16 cellular contexts compared by ENCODE assay signal in genomic region chr19:13020002-13020414, GRCh38. TPM values are rescaled to one million over a fixed set of nuclear protein-coding genes. Genes with fewer than 3 reads are reported as not detected.
DNase-seq lines count a peak whose midpoint lies in the region; ATAC-seq, FAIRE-seq and TF ChIP-seq lines count a peak whose summit lies in the region.
"Had no signal": no experiment of that assay in that cellular context is flagged by ENCODE, and none has a peak within 500 bp of the region (broad histone marks: within the 10 kb centered on the region; RNA-seq: fewer than 3 reads in every experiment).

No MANE protein-coding gene starts in this region.

- no peak for TF ChIP-seq POLR2A in HepG2 (IDR thresholded peaks at IDR 0.05; ENCODE audit: insufficient read depth in 1 of 2, low read depth in 2 of 2, low read length in 2 of 2)

- intact Hi-C loops in HepG2 (cut with micrococcal nuclease; ENCODE audit: unreplicated experiment): loop anchor here (5.0 kb wide), 1 partner anchor 42 kb away; no protein-coding TSS in a partner anchor

- in situ Hi-C loops in HepG2 (cut with HindIII; ENCODE audit: extremely low pct_ligation_motif_present, low pct_unique_long_range_greater_than_20kb): loop anchor here (5.0 kb wide), 2 partner anchors 33 to 42 kb away; no protein-coding TSS in a partner anchor

- H3K79me2 ChIP-seq in astrocyte (ENCODE audit: insufficient read depth, low read length) (peaks cover 84% of the 10 kb centered on the region), keratinocyte (ENCODE audit: control insufficient read depth, insufficient read depth, low read length) (peaks cover 80% of the 10 kb centered on the region), HepG2 (ENCODE audit: insufficient read depth, low read length) (peaks cover 38% of the 10 kb centered on the region)

- peaks cover 9% of the 10 kb centered on the region for H4K20me1 ChIP-seq in astrocyte (ENCODE audit: insufficient read depth, low read length)
- H4K20me1 ChIP-seq in keratinocyte (ENCODE audit: control insufficient read depth, extremely low read depth, insufficient read depth, low read length): no peaks in the 10 kb centered on the region
- H4K20me1 ChIP-seq in HepG2 (ENCODE audit: insufficient read depth, low read length): no peaks in the 10 kb centered on the region

- H3K9me3 ChIP-seq in astrocyte (ENCODE audit: insufficient read depth, low read depth, low read length): no peaks in the 10 kb centered on the region
- H3K9me3 ChIP-seq in keratinocyte (ENCODE audit: control insufficient read depth, low read depth, low read length): no peaks in the 10 kb centered on the region
- no peaks in the 10 kb centered on the region for H3K9me3 ChIP-seq in HepG2 (ENCODE audit: low read length)

- H3K4me3 Mint-ChIP-seq in astrocyte (ENCODE audit: unreplicated experiment): no peak overlapping the region
- H3K4me3 Mint-ChIP-seq: activated CD4-positive, alpha-beta memory T cell treated with anti-CD3 and anti-CD28 coated beads, Interleukin-2, amount 10 ng/mL, durations not matched to agents 7 days and 5 days; stimulated activated naive B cell treated with anti-CD40 and anti-IgM and Interleukin-4, amounts not matched to agents 10 μg/mL and 1 μg/mL and 100 μg/mL, for 72 hours; T-helper 1 cell treated with Interleukin-12 subunit alpha and Interleukin-12 subunit beta and Interleukin-4 antibody, amounts not matched to agents 30 μg/mL and 1 μg/mL, for 36 hours had no signal

- WGBS in HepG2 (ENCODE audit: low lambda C conversion rate): 93% methylated on average over 7 of the region's 7 CpGs

- TF ChIP-seq CTCF in astrocyte (IDR thresholded peaks at IDR 0.05; ENCODE audit: insufficient read depth, low read depth, low read length): no peak
- TF ChIP-seq CTCF in keratinocyte (optimal IDR thresholded peaks at IDR 0.05 in 1 of 3, IDR thresholded peaks at IDR 0.05 in 1 of 3, conservative IDR thresholded peaks at IDR 0.05 in 1 of 3; ENCODE audit: extremely low read depth in 1 of 3, insufficient read depth in 2 of 3, low read length in 3 of 3): no peak
- TF ChIP-seq CTCF in HepG2 (CRISPR knock-in tag; IDR thresholded peaks at IDR 0.05): no peak

- ATAC-seq in HG02642 (IDR thresholded peaks at IDR 0.05; ENCODE audit: poor library complexity, unreplicated experiment) (no peak), HepG2 (no peak)
- ATAC-seq: stimulated activated naive B cell treated with anti-CD40 and anti-IgM and Interleukin-4, amounts not matched to agents 10 μg/mL and 1 μg/mL and 100 μg/mL, for 72 hours had no signal

- peak overlapping the region; percentile 76 for H3K4me2 ChIP-seq in astrocyte (ENCODE audit: low read length)
- peak overlapping the region; percentile 86 for H3K4me2 ChIP-seq in keratinocyte (ENCODE audit: control insufficient read depth, extremely low read depth, insufficient read depth, low read depth, low read length)
- no peak overlapping the region for H3K4me2 ChIP-seq in HepG2 (ENCODE audit: low read depth, low read length)

- TF ChIP-seq EP300 in HepG2 (IDR thresholded peaks at IDR 0.05; ENCODE audit: low read depth in 2 of 2, low read length in 2 of 2) (no peak), HepG2 (CRISPR knock-in tag; IDR thresholded peaks at IDR 0.05; ENCODE audit: borderline replicate concordance) (no peak)

- H3K4me3 ChIP-seq in H7 (ENCODE audit: insufficient read depth, low read depth, low read length) (no peak overlapping the region), astrocyte (ENCODE audit: insufficient read depth, low read depth, low read length) (no peak overlapping the region), keratinocyte (ENCODE audit: control insufficient read depth in 2 of 3, extremely low read depth in 1 of 3, insufficient read depth in 2 of 3, low read depth in 1 of 3, low read length in 3 of 3) (peak overlapping the region in 1 of 3 experiments; percentile 2), HepG2 (replicated peaks in 1 of 3; ENCODE audit: insufficient read depth in 1 of 3, low read depth in 2 of 3, low read length in 3 of 3) (no peak overlapping the region)

- BruUV-seq in HepG2 (replicated peaks; lab: Mats Ljungman, UMichigan): no TSS peak

- H3K9me3 Mint-ChIP-seq in astrocyte (ENCODE audit: unreplicated experiment): peaks cover 3% of the 10 kb centered on the region
- H3K9me3 Mint-ChIP-seq: activated CD4-positive, alpha-beta memory T cell treated with anti-CD3 and anti-CD28 coated beads, Interleukin-2, amount 10 ng/mL, durations not matched to agents 7 days and 5 days; stimulated activated naive B cell treated with anti-CD40 and anti-IgM and Interleukin-4, amounts not matched to agents 10 μg/mL and 1 μg/mL and 100 μg/mL, for 72 hours; T-helper 1 cell treated with Interleukin-12 subunit alpha and Interleukin-12 subunit beta and Interleukin-4 antibody, amounts not matched to agents 30 μg/mL and 1 μg/mL, for 36 hours had no signal

- peak overlapping the region; percentile 78 for H3K27ac ChIP-seq in astrocyte (ENCODE audit: low read depth, low read length)
- H3K27ac ChIP-seq in keratinocyte (ENCODE audit: control insufficient read depth, insufficient read depth, low read length): peak overlapping the region; percentile 95
- peak overlapping the region; percentile 99 for H3K27ac ChIP-seq in substantia nigra (ENCODE audit: low read depth, low read length, poor library complexity, severe bottlenecking)
- H3K27ac ChIP-seq in HepG2 (ENCODE audit: extremely low read length, insufficient read depth, low read length): no peak overlapping the region
- H3K27ac ChIP-seq: HL-60 had no signal

- H3K9me1 ChIP-seq in keratinocyte (ENCODE audit: control insufficient read depth, extremely low read depth, insufficient read depth, low read length): no peaks in the 10 kb centered on the region

- H3K27me3 Mint-ChIP-seq in astrocyte (ENCODE audit: low read depth, unreplicated experiment): peaks cover 85% of the 10 kb centered on the region

- CTCF ChIA-PET in HepG2 (lab: Yijun Ruan, JAX; ENCODE audit: low intra/inter-chr PET ratio, low total read pairs): no interaction called here

- POLR2A ChIA-PET in HepG2 (lab: Yijun Ruan, JAX): interaction anchor here (2.6 kb wide), 1 partner anchor 12 kb away, joined by 21 read pairs; no protein-coding TSS in a partner anchor

- H3K27me3 ChIP-seq in H7 (ENCODE audit: control insufficient read depth, insufficient read depth, low read length) (peaks cover 99% of the 10 kb centered on the region), astrocyte (ENCODE audit: insufficient read depth, low read length) (no peaks in the 10 kb centered on the region), keratinocyte (ENCODE audit: control insufficient read depth, extremely low read depth, insufficient read depth, low read length) (no peaks in the 10 kb centered on the region), HepG2 (ENCODE audit: control insufficient read depth in 1 of 2, insufficient read depth in 2 of 2, low read length in 2 of 2) (no peaks in the 10 kb centered on the region)

- H2AFZ ChIP-seq in astrocyte (ENCODE audit: low read depth, low read length): no peak overlapping the region
- H2AFZ ChIP-seq in keratinocyte (ENCODE audit: control insufficient read depth, low read length): no peak overlapping the region
- no peak overlapping the region for H2AFZ ChIP-seq in HepG2 (ENCODE audit: low read length)

- H3K9ac ChIP-seq in astrocyte (ENCODE audit: low read length): peak overlapping the region; percentile 72
- peak overlapping the region; percentile 24 for H3K9ac ChIP-seq in keratinocyte (ENCODE audit: control insufficient read depth, extremely low read depth, insufficient read depth, low read length)
- no peak overlapping the region for H3K9ac ChIP-seq in HepG2 (ENCODE audit: insufficient read depth, low read depth, low read length)

- no peak overlapping the region for H3K27ac Mint-ChIP-seq in astrocyte (ENCODE audit: unreplicated experiment)
- H3K27ac Mint-ChIP-seq: activated CD4-positive, alpha-beta memory T cell treated with anti-CD3 and anti-CD28 coated beads, Interleukin-2, amount 10 ng/mL, durations not matched to agents 7 days and 5 days; stimulated activated naive B cell treated with anti-CD40 and anti-IgM and Interleukin-4, amounts not matched to agents 10 μg/mL and 1 μg/mL and 100 μg/mL, for 72 hours; T-helper 1 cell treated with Interleukin-12 subunit alpha and Interleukin-12 subunit beta and Interleukin-4 antibody, amounts not matched to agents 30 μg/mL and 1 μg/mL, for 36 hours had no signal

- FAIRE-seq in astrocyte (lab: Jason Lieb, UNC) (no peak), keratinocyte (lab: Jason Lieb, UNC) (peak; percentile 59), HepG2 (lab: Jason Lieb, UNC) (no peak)

- no peak for TF ChIP-seq RAD21 in HepG2 (CRISPR knock-in tag; IDR thresholded peaks at IDR 0.05)

- H3K36me3 Mint-ChIP-seq in astrocyte (ENCODE audit: low read depth, unreplicated experiment): no peaks in the 10 kb centered on the region

- peaks cover 78% of the 10 kb centered on the region for H3K4me1 ChIP-seq in astrocyte (ENCODE audit: insufficient read depth, low read length)
- peaks cover 84% of the 10 kb centered on the region for H3K4me1 ChIP-seq in keratinocyte (ENCODE audit: control insufficient read depth, extremely low read depth, insufficient read depth, low read length)
- H3K4me1 ChIP-seq in HepG2 (ENCODE audit: insufficient read depth, low read length): peaks cover 58% of the 10 kb centered on the region

- H3K36me3 ChIP-seq in H7 (replicated peaks; ENCODE audit: control insufficient read depth, insufficient read depth, low read length): no peaks in the 10 kb centered on the region
- no peaks in the 10 kb centered on the region for H3K36me3 ChIP-seq in astrocyte (ENCODE audit: insufficient read depth, low read length)
- H3K36me3 ChIP-seq in keratinocyte (ENCODE audit: control insufficient read depth in 2 of 2, extremely low read depth in 1 of 2, insufficient read depth in 2 of 2, low read length in 2 of 2): no peaks in the 10 kb centered on the region
- H3K36me3 ChIP-seq in HepG2 (replicated peaks in 1 of 2; ENCODE audit: control insufficient read depth in 1 of 2, insufficient read depth in 2 of 2, low read length in 2 of 2): peaks cover 0 to 2% of the 10 kb centered on the region in 2 experiments; a peak in 1 of 5 replicates

- DNase-seq in H7 (peak; percentile 86), astrocyte (ENCODE audit: low read depth) (peak; percentile 70), keratinocyte (ENCODE audit: low read depth, low spot score) (no peak), substantia nigra (lab: John Stamatoyannopoulos, UW) (no peak), HepG2 (ENCODE audit: low spot score) (no peak), germinal center (ENCODE audit: low spot score) (no peak), C1 segment of cervical spinal cord (lab: John Stamatoyannopoulos, UW) (no peak)
- DNase-seq: activated CD4-positive, alpha-beta memory T cell treated with anti-CD3 and anti-CD28 coated beads, Interleukin-2, amount 10 ng/mL, durations not matched to agents 7 days and 5 days; activated effector memory CD4-positive, alpha-beta T cell treated with anti-CD3 and anti-CD28 coated beads, Interleukin-2, amount 50 U/mL, for 16 hours; foreskin fibroblast; MM.1S; stimulated activated CD4-positive, alpha-beta T cell treated with anti-CD3 and anti-CD28 coated beads, Interleukin-2, amount 100 ng/mL, for 48 hours; stimulated activated naive B cell treated with anti-CD40 and anti-IgM and Interleukin-4, amounts not matched to agents 10 μg/mL and 1 μg/mL and 100 μg/mL, for 72 hours had no signal

- peaks cover 28% of the 10 kb centered on the region for H3K4me1 Mint-ChIP-seq in astrocyte (ENCODE audit: low read depth, unreplicated experiment)

- dilution Hi-C loops in keratinocyte (cut with MboI; ENCODE audit: extremely low pct_ligation_motif_present, low sequenced_read_pairs): no loop called here

RNA-seq across cellular contexts. Expression of gene NFIX, which starts 24.7 kb away (rescaled TPM):
- 0.03 and 0.07 TPM in 2 replicates for total RNA-seq in H7 (2014; rRNA removed; shearing (Covaris generic))
- total RNA-seq in astrocyte (8.4 and 9.6 TPM in 2 replicates), HepG2 (2016; rRNA removed; fragmentation: Illumina TruSeq; extraction: Trizol) (5.4 and 5.6 TPM in 2 replicates)
- polyA plus RNA-seq in keratinocyte (3.1 to 21.4 TPM (median 5.2 TPM) in 3 replicates), HepG2 (2011; rRNA removed) (3.0 and 3.4 TPM in 2 replicates)
- 13.1 TPM for polyA plus RNA-seq in keratinocyte (2011; ENCODE audit: low read depth)
- polyA plus RNA-seq in keratinocyte (2011; cell fraction: cytosol; rRNA removed): 8.8 and 19.1 TPM in 2 replicates
- 16.8 and 22.7 TPM in 2 replicates for polyA plus RNA-seq in keratinocyte (2011; cell fraction: nucleus; rRNA removed)
- 11.9 and 50.9 TPM in 2 replicates for polyA plus RNA-seq in keratinocyte (2012; ENCODE audit: low replicate concordance)
- 8.7 to 101 TPM (median 9.2 TPM) in 3 replicates for polyA minus RNA-seq in keratinocyte
- polyA minus RNA-seq in keratinocyte (2011; cell fraction: cytosol; rRNA and poly(A)+ RNA removed): 22.1 TPM
- polyA minus RNA-seq in keratinocyte (2011; cell fraction: nucleus; rRNA and poly(A)+ RNA removed): 9.8 and 16.2 TPM in 2 replicates
- 16.3 and 20.2 TPM in 2 replicates for total RNA-seq in HepG2 (2016; cell fraction: cytosol; rRNA removed; fragmentation: Illumina TruSeq; extraction: Trizol; ENCODE audit: low read depth)
- total RNA-seq in HepG2 (2016; cell fraction: insoluble cytoplasmic fraction; rRNA removed; fragmentation: Illumina TruSeq; extraction: Trizol): 4.6 and 4.7 TPM in 2 replicates
- total RNA-seq in HepG2 (2016; cell fraction: membrane; rRNA removed; fragmentation: Illumina TruSeq; extraction: Trizol): 6.7 and 9.2 TPM in 2 replicates
- 4.9 and 6.0 TPM in 2 replicates for total RNA-seq in HepG2 (2016; cell fraction: nucleus; rRNA removed; fragmentation: Illumina TruSeq; extraction: Trizol)
- polyA plus RNA-seq in HepG2 (2011; cell fraction: cytosol; rRNA removed): 1.4 and 1.6 TPM in 2 replicates
- polyA plus RNA-seq in HepG2 (2011; cell fraction: nucleus; rRNA removed): 11.0 and 14.0 TPM in 2 replicates
- 9.0 and 12.2 TPM in 2 replicates for polyA plus RNA-seq in HepG2 (2012)
- polyA plus RNA-seq in HepG2 (2016; cell fraction: cytosol; fragmentation: Illumina TruSeq; extraction: Trizol; ENCODE audit: low read depth): 0.70 and 0.93 TPM in 2 replicates
- polyA plus RNA-seq in HepG2 (2016; cell fraction: insoluble cytoplasmic fraction; fragmentation: Illumina TruSeq; extraction: Trizol; ENCODE audit: low read depth): 8.8 and 11.9 TPM in 2 replicates
- 3.1 and 4.9 TPM in 2 replicates for polyA plus RNA-seq in HepG2 (2016; cell fraction: membrane; fragmentation: Illumina TruSeq; extraction: Trizol; ENCODE audit: low read depth)
- 14.6 and 14.7 TPM in 2 replicates for polyA plus RNA-seq in HepG2 (2016; cell fraction: nucleus; fragmentation: Illumina TruSeq; extraction: Trizol; ENCODE audit: insufficient read depth, low read depth)
- polyA minus RNA-seq in HepG2 (2011; rRNA and poly(A)+ RNA removed; ENCODE audit: low replicate concordance): 0.82 and 6.2 TPM in 2 replicates
- 5.0 and 6.2 TPM in 2 replicates for polyA minus RNA-seq in HepG2 (2011; cell fraction: cytosol; rRNA and poly(A)+ RNA removed)
- 6.8 and 7.7 TPM in 2 replicates for polyA minus RNA-seq in HepG2 (2011; cell fraction: nucleus; rRNA and poly(A)+ RNA removed)

RNA-seq across cellular contexts. Expression of gene DAND5, which starts 50.6 kb away (rescaled TPM):
- 0.15 TPM in 1 of 2 replicates, not detected in the other for total RNA-seq in H7 (2014; rRNA removed; shearing (Covaris generic))
- total RNA-seq in astrocyte (0.14 TPM in 1 of 2 replicates, not detected in the other), HepG2 (2016; rRNA removed; fragmentation: Illumina TruSeq; extraction: Trizol) (not detected in 2 replicates)
- polyA plus RNA-seq in keratinocyte (0.09 TPM in 1 of 3 replicates, not detected in the others), HepG2 (2011; rRNA removed) (0.04 TPM in 1 of 2 replicates, not detected in the other)
- not detected for polyA plus RNA-seq in keratinocyte (2011; ENCODE audit: low read depth)
- polyA plus RNA-seq in keratinocyte (2011; cell fraction: cytosol; rRNA removed): not detected in 2 replicates
- polyA plus RNA-seq in keratinocyte (2011; cell fraction: nucleus; rRNA removed): 0.06 and 0.08 TPM in 2 replicates
- 0.06 TPM in 1 of 2 replicates, not detected in the other for polyA plus RNA-seq in keratinocyte (2012; ENCODE audit: low replicate concordance)
- not detected in 3 replicates for polyA minus RNA-seq in keratinocyte
- polyA minus RNA-seq in keratinocyte (2011; cell fraction: cytosol; rRNA and poly(A)+ RNA removed): not detected
- not detected in 2 replicates for polyA minus RNA-seq in keratinocyte (2011; cell fraction: nucleus; rRNA and poly(A)+ RNA removed)
- total RNA-seq in HepG2 (2016; cell fraction: cytosol; rRNA removed; fragmentation: Illumina TruSeq; extraction: Trizol; ENCODE audit: low read depth): not detected in 2 replicates
- total RNA-seq in HepG2 (2016; cell fraction: insoluble cytoplasmic fraction; rRNA removed; fragmentation: Illumina TruSeq; extraction: Trizol): not detected in 2 replicates
- total RNA-seq in HepG2 (2016; cell fraction: membrane; rRNA removed; fragmentation: Illumina TruSeq; extraction: Trizol): not detected in 2 replicates
- not detected in 2 replicates for total RNA-seq in HepG2 (2016; cell fraction: nucleus; rRNA removed; fragmentation: Illumina TruSeq; extraction: Trizol)
- 0.03 and 0.04 TPM in 2 replicates for polyA plus RNA-seq in HepG2 (2011; cell fraction: cytosol; rRNA removed)
- polyA plus RNA-seq in HepG2 (2011; cell fraction: nucleus; rRNA removed): 0.10 and 0.13 TPM in 2 replicates
- not detected in 2 replicates for polyA plus RNA-seq in HepG2 (2012)
- not detected in 2 replicates for polyA plus RNA-seq in HepG2 (2016; cell fraction: cytosol; fragmentation: Illumina TruSeq; extraction: Trizol; ENCODE audit: low read depth)
- not detected in 2 replicates for polyA plus RNA-seq in HepG2 (2016; cell fraction: insoluble cytoplasmic fraction; fragmentation: Illumina TruSeq; extraction: Trizol; ENCODE audit: low read depth)
- not detected in 2 replicates for polyA plus RNA-seq in HepG2 (2016; cell fraction: membrane; fragmentation: Illumina TruSeq; extraction: Trizol; ENCODE audit: low read depth)
- polyA plus RNA-seq in HepG2 (2016; cell fraction: nucleus; fragmentation: Illumina TruSeq; extraction: Trizol; ENCODE audit: insufficient read depth, low read depth): not detected in 2 replicates
- 0.40 TPM in 1 of 2 replicates, not detected in the other for polyA minus RNA-seq in HepG2 (2011; rRNA and poly(A)+ RNA removed; ENCODE audit: low replicate concordance)
- polyA minus RNA-seq in HepG2 (2011; cell fraction: cytosol; rRNA and poly(A)+ RNA removed): not detected in 2 replicates
- polyA minus RNA-seq in HepG2 (2011; cell fraction: nucleus; rRNA and poly(A)+ RNA removed): not detected in 2 replicates

Comparison
In these comparisons a context has a peak if more than half of its experiments do, and no peak if none do; other contexts are left out.
1. DNase-seq: peak in H7 (single experiment) and astrocyte (single experiment); none in keratinocyte (single experiment), substantia nigra (0 of 49), HepG2 (single experiment), germinal center (single experiment) and C1 segment of cervical spinal cord (0 of 14).